Comparison of ENCODE assay signal across 1 cellular context in the genomic region with DNA sequence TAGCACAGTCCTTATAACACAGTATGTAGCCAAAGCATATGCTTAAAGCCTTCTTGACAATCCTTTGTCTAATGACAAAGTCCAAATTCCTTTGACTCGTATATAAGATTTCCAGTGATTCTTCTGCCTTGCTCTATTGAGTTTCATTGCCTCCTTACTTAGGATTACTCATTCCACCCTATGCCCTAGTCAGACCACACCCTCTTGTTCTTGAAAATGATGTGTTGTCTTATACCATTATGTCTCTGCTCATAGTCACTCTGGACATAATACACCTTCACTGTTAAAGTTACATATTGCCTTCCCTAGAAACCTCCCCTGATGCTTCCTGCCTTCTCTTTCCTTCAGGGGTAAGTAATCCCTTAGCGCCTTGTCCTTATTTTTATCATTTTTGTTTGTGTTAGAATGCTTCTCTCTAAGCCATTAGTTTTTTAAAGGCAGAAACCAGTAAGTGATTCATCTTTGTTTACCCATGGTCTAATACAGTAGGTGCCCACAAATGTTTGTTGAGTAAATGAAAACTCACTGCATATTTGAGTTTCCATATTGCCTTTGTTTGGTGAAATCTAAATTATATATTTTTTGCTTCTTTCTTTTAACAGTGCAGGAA.
TF ChIP-seq lines count a peak whose summit lies in the region.

No MANE protein-coding gene starts in this region.

TF ChIP-seq in WTC11, 78 proteins besides CTCF, POLR2A, EP300 and RAD21 (continued from another document):
- no peak for TF ChIP-seq PRDM15 (CRISPR knock-in tag; IDR thresholded peaks at IDR 0.05)
- TF ChIP-seq HMGA2 (CRISPR knock-in tag; IDR thresholded peaks at IDR 0.05), result no peak
- TF ChIP-seq FOXK1 (CRISPR knock-in tag; IDR thresholded peaks at IDR 0.05), result no peak
